Comparison of ENCODE assay signal across 8 cellular contexts in genomic region chr17:48612456-48612853, GRCh38. TPM values are rescaled to one million over a fixed set of nuclear protein-coding genes. Genes with fewer than 3 reads are reported as not detected.
DNase-seq lines count a peak whose midpoint lies in the region; ATAC-seq and TF ChIP-seq lines count a peak whose summit lies in the region.

No MANE protein-coding gene starts in this region.

- peak overlapping the region; percentile 81 for H3K4me3 Mint-ChIP-seq in activated naive CD4-positive, alpha-beta T cell treated with anti-CD3 and anti-CD28 coated beads, Interleukin-2, amount 50 U/mL, for 24 hours
- peak overlapping the region; percentile 92 for H3K4me3 Mint-ChIP-seq in type B pancreatic cell

- intact Hi-C loops in body of pancreas (cut with DNase I), result loop anchor here (10.0 kb wide), 1 partner anchor 278 kb away; no protein-coding TSS in a partner anchor

- peaks cover 56% of the 10 kb centered on the region for H3K4me1 Mint-ChIP-seq in activated naive CD4-positive, alpha-beta T cell treated with anti-CD3 and anti-CD28 coated beads, Interleukin-2, amount 50 U/mL, for 24 hours
- H3K4me1 Mint-ChIP-seq in type B pancreatic cell (ENCODE audit: unreplicated experiment), result peaks cover 33% of the 10 kb centered on the region

- H3K36me3 ChIP-seq in kidney epithelial cell (ENCODE audit: control insufficient read depth, insufficient read depth, low read length) (peaks cover 1% of the 10 kb centered on the region), body of pancreas (replicated peaks in 1 of 2; ENCODE audit: insufficient read depth in 1 of 2, low read depth in 2 of 2) (no peaks in the 10 kb centered on the region)

- no peaks in the 10 kb centered on the region for H3K36me3 Mint-ChIP-seq in activated naive CD4-positive, alpha-beta T cell treated with anti-CD3 and anti-CD28 coated beads, Interleukin-2, amount 50 U/mL, for 24 hours
- peaks cover 4% of the 10 kb centered on the region for H3K36me3 Mint-ChIP-seq in type B pancreatic cell

- peak overlapping the region; percentile 73 for H3K4me3 ChIP-seq in kidney epithelial cell (ENCODE audit: low read depth, low read length)
- no peak overlapping the region for H3K4me3 ChIP-seq in body of pancreas

- TF ChIP-seq POLR2A in body of pancreas (IDR thresholded peaks at IDR 0.05), result no peak

- no peaks in the 10 kb centered on the region for H3K9me3 ChIP-seq in body of pancreas

- WGBS in body of pancreas, 2 donors, result 4 to 9% methylated on average over 15 of the region's 15 CpGs

- DNase-seq in activated naive CD4-positive, alpha-beta T cell (lab: John Stamatoyannopoulos, UW), result no peak
- DNase-seq in kidney epithelial cell (ENCODE audit: low read depth), result no peak
- no peak for DNase-seq in type B pancreatic cell (ENCODE audit: extremely low spot score, unreplicated experiment)
- DNase-seq in body of pancreas, result no peak

- H3K4me1 ChIP-seq in body of pancreas, result peaks cover 34% of the 10 kb centered on the region

- no peaks in the 10 kb centered on the region for H3K9me3 Mint-ChIP-seq in activated naive CD4-positive, alpha-beta T cell treated with anti-CD3 and anti-CD28 coated beads, Interleukin-2, amount 50 U/mL, for 24 hours
- no peaks in the 10 kb centered on the region for H3K9me3 Mint-ChIP-seq in type B pancreatic cell

- peaks cover 53% of the 10 kb centered on the region for H3K27me3 Mint-ChIP-seq in activated naive CD4-positive, alpha-beta T cell treated with anti-CD3 and anti-CD28 coated beads, Interleukin-2, amount 50 U/mL, for 24 hours
- peaks cover 90% of the 10 kb centered on the region for H3K27me3 Mint-ChIP-seq in type B pancreatic cell

- ATAC-seq in SK-N-SH treated with all-trans-retinoic acid at 6 μM for 48 hours (peak; percentile 6), body of pancreas (no peak), GM21717 (IDR thresholded peaks at IDR 0.05; ENCODE audit: unreplicated experiment) (no peak), HG02588 (IDR thresholded peaks at IDR 0.05; ENCODE audit: unreplicated experiment) (no peak)

- no peak overlapping the region for H3K27ac Mint-ChIP-seq in activated naive CD4-positive, alpha-beta T cell treated with anti-CD3 and anti-CD28 coated beads, Interleukin-2, amount 50 U/mL, for 24 hours
- peak overlapping the region; percentile 92 for H3K27ac Mint-ChIP-seq in type B pancreatic cell

- H3K27ac ChIP-seq in body of pancreas, result no peak overlapping the region

- H3K27me3 ChIP-seq in kidney epithelial cell (ENCODE audit: control insufficient read depth, insufficient read depth, low read length), result no peaks in the 10 kb centered on the region
- H3K27me3 ChIP-seq in body of pancreas, result peaks cover 3 to 68% of the 10 kb centered on the region in 2 donors

- TF ChIP-seq CTCF in kidney epithelial cell (IDR thresholded peaks at IDR 0.05; ENCODE audit: insufficient read depth, low read length, poor library complexity, severe bottlenecking) (no peak), type B pancreatic cell (conservative IDR thresholded peaks at IDR 0.05) (no peak), body of pancreas (IDR thresholded peaks at IDR 0.05) (no peak)

TF ChIP-seq in SK-N-SH treated with all-trans-retinoic acid at 6 μM for 48 hours, 23 proteins besides CTCF, POLR2A, EP300 and RAD21 (continues in another document):
- no peak for TF ChIP-seq ZNF70 (CRISPR knock-in tag; IDR thresholded peaks at IDR 0.05)
- no peak for TF ChIP-seq TCF4 (CRISPR knock-in tag; IDR thresholded peaks at IDR 0.05; ENCODE audit: borderline replicate concordance)
- no peak for TF ChIP-seq GLIS3 (CRISPR knock-in tag; IDR thresholded peaks at IDR 0.05)
- TF ChIP-seq OSR1 (CRISPR knock-in tag; IDR thresholded peaks at IDR 0.05), result no peak
- TF ChIP-seq PPARA (CRISPR knock-in tag; IDR thresholded peaks at IDR 0.05; ENCODE audit: borderline replicate concordance), result no peak
- no peak for TF ChIP-seq ZNF565 (CRISPR knock-in tag; conservative IDR thresholded peaks at IDR 0.05; ENCODE audit: low read depth)
- TF ChIP-seq ZNF8 (CRISPR knock-in tag; IDR thresholded peaks at IDR 0.05), result no peak
- no peak for TF ChIP-seq RARB (CRISPR knock-in tag; IDR thresholded peaks at IDR 0.05)
- no peak for TF ChIP-seq TSHZ2 (CRISPR knock-in tag; IDR thresholded peaks at IDR 0.05)
- TF ChIP-seq ZFP30 (CRISPR knock-in tag; IDR thresholded peaks at IDR 0.05), result no peak
- no peak for TF ChIP-seq ARNTL (CRISPR knock-in tag; IDR thresholded peaks at IDR 0.05; ENCODE audit: borderline replicate concordance, low read depth)
- no peak for TF ChIP-seq POU6F1 (CRISPR knock-in tag; IDR thresholded peaks at IDR 0.05; ENCODE audit: borderline replicate concordance, low read depth)
- no peak for TF ChIP-seq SNAI2 (CRISPR knock-in tag; IDR thresholded peaks at IDR 0.05)
- TF ChIP-seq ZC3H10 (CRISPR knock-in tag; IDR thresholded peaks at IDR 0.05), result no peak
- no peak for TF ChIP-seq PATZ1 (CRISPR knock-in tag; IDR thresholded peaks at IDR 0.05; ENCODE audit: borderline replicate concordance)

RNA-seq across cellular contexts. Expression of gene HOXB7, which starts 1.6 kb away (rescaled TPM):
- total RNA-seq in kidney epithelial cell (26.3 and 27.2 TPM in 2 replicates), type B pancreatic cell (ENCODE audit: low replicate concordance) (9.8 and 11.7 TPM in 2 replicates), body of pancreas (under 1 TPM in 1 of 2 donors, not detected in 1; 0.52 TPM)

RNA-seq across cellular contexts. Expression of gene HOXB8, which starts 2.6 kb away (rescaled TPM):
- total RNA-seq in kidney epithelial cell, result 7.2 and 7.5 TPM in 2 replicates
- 16.0 and 17.1 TPM in 2 replicates for total RNA-seq in type B pancreatic cell (ENCODE audit: low replicate concordance)
- total RNA-seq in body of pancreas, result not detected

RNA-seq across cellular contexts. Expression of gene HOXB6, which starts 7.7 kb away (rescaled TPM):
- total RNA-seq in kidney epithelial cell (29.8 and 30.7 TPM in 2 replicates), type B pancreatic cell (ENCODE audit: low replicate concordance) (17.6 and 20.3 TPM in 2 replicates), body of pancreas (1 to 10 TPM; 2.1 to 2.6 TPM)

RNA-seq across cellular contexts. Expression of gene HOXB9, which starts 13.7 kb away (rescaled TPM):
- 70.1 and 77.0 TPM in 2 replicates for total RNA-seq in kidney epithelial cell
- total RNA-seq in type B pancreatic cell (ENCODE audit: low replicate concordance), result 1.6 and 9.4 TPM in 2 replicates
- total RNA-seq in body of pancreas, result not detected

RNA-seq across cellular contexts. Expression of gene HOXB5, which starts 18.9 kb away (rescaled TPM):
- 3.6 and 3.8 TPM in 2 replicates for total RNA-seq in kidney epithelial cell
- 10.1 and 20.8 TPM in 2 replicates for total RNA-seq in type B pancreatic cell (ENCODE audit: low replicate concordance)
- under 1 TPM in 1 of 2 donors, not detected in 1; 0.99 TPM for total RNA-seq in body of pancreas
